ENCODE assay signal across 11 cellular contexts in the genomic region with DNA sequence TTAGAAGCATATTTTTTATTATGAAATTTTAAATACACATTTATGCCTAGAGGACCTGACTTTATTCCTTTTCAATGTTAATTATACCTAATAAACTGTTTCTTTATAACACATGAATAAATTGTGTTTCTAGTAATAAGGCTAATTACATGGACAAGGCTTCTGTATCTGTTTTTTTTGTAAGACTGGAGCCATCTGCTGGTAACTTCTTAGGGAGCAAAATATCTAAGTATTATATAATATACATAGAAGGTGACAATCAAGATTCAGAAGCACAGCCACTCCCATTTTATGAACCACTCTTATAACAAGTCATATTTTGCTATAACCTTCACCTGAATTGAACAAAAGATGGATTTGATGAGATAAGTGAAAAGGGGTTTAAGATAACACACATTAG.
DNase-seq lines count a peak whose midpoint lies in the region; ATAC-seq, FAIRE-seq and TF ChIP-seq lines count a peak whose summit lies in the region.
"Had no signal": no experiment of that assay in that cellular context is flagged by ENCODE, and none has a peak within 500 bp of the region (broad histone marks: within the 10 kb centered on the region; RNA-seq: fewer than 3 reads in every experiment).

No MANE protein-coding gene starts in this region.

- no peak for FAIRE-seq in urothelium cell line (lab: Jason Lieb, UNC)

- in situ Hi-C loops in mammary epithelial cell (cut with MboI; ENCODE audit: low sequenced_read_pairs in 2 of 2), result no loop called here

- BruUV-seq in mammary epithelial cell (replicated peaks; lab: Mats Ljungman, UMichigan), result no TSS peak

- no peaks in the 10 kb centered on the region for H4K20me1 ChIP-seq in mammary epithelial cell (ENCODE audit: insufficient read depth, low read length)

- H3K4me1 ChIP-seq in left ventricle myocardium inferior (no peaks in the 10 kb centered on the region), right cardiac atrium (ENCODE audit: control insufficient read depth, insufficient read depth, low read length) (no peaks in the 10 kb centered on the region), mammary epithelial cell (ENCODE audit: insufficient read depth, low read length) (peaks cover 8% of the 10 kb centered on the region)

- H3K27me3 Mint-ChIP-seq in activated T-helper 17 cell treated with anti-CD3 and anti-CD28 coated beads, Interleukin-2, amount 50 U/mL, for 72 hours, result peaks cover 30% of the 10 kb centered on the region

- H3K27ac ChIP-seq in left ventricle myocardium inferior (replicated peaks), result no peak overlapping the region
- H3K27ac ChIP-seq in right cardiac atrium (ENCODE audit: low read length), result no peak overlapping the region
- no peak overlapping the region for H3K27ac ChIP-seq in mammary epithelial cell (ENCODE audit: insufficient read depth, low read depth, low read length)

- H3K4me3 ChIP-seq in left ventricle myocardium inferior (no peak overlapping the region), right cardiac atrium (ENCODE audit: low read length) (no peak overlapping the region), mammary epithelial cell (replicated peaks in 1 of 3; ENCODE audit: insufficient read depth in 1 of 3, low read depth in 2 of 3, low read length in 3 of 3) (no peak overlapping the region)
- H3K4me3 ChIP-seq: MG63, mucosa of descending colon had no signal

- no peaks in the 10 kb centered on the region for H3K36me3 ChIP-seq in left ventricle myocardium inferior
- no peaks in the 10 kb centered on the region for H3K36me3 ChIP-seq in mammary epithelial cell (ENCODE audit: insufficient read depth, low read length)
- H3K36me3 ChIP-seq: MG63 had no signal

- no peaks in the 10 kb centered on the region for H3K79me2 ChIP-seq in mammary epithelial cell (ENCODE audit: insufficient read depth, low read length)

- H3K4me1 Mint-ChIP-seq in activated T-helper 17 cell treated with anti-CD3 and anti-CD28 coated beads, Interleukin-2, amount 50 U/mL, for 72 hours, result no peaks in the 10 kb centered on the region

- H3K4me3 Mint-ChIP-seq in activated T-helper 17 cell treated with anti-CD3 and anti-CD28 coated beads, Interleukin-2, amount 50 U/mL, for 72 hours, result no peak overlapping the region

- H3K27me3 ChIP-seq in left ventricle myocardium inferior (ENCODE audit: low read depth), result peaks cover 75% of the 10 kb centered on the region
- H3K27me3 ChIP-seq in right cardiac atrium (ENCODE audit: control insufficient read depth, insufficient read depth), result peaks cover 2% of the 10 kb centered on the region
- H3K27me3 ChIP-seq in mammary epithelial cell (ENCODE audit: insufficient read depth, low read length), result no peaks in the 10 kb centered on the region

- no peak overlapping the region for H3K27ac Mint-ChIP-seq in activated T-helper 17 cell treated with anti-CD3 and anti-CD28 coated beads, Interleukin-2, amount 50 U/mL, for 72 hours

- no peak overlapping the region for H3K9ac ChIP-seq in mammary epithelial cell (ENCODE audit: insufficient read depth, low read length)

- intact Hi-C loops in left ventricle myocardium inferior (cut with micrococcal nuclease), result no loop called here
- intact Hi-C loops in right cardiac atrium (cut with DNase I), result no loop called here
- intact Hi-C loops in mammary epithelial cell (cut with micrococcal nuclease), result loop anchor here (1.0 to 10.0 kb wide), 2 partner anchors 24 to 839 kb away; no protein-coding TSS in a partner anchor

- H3K9me3 ChIP-seq in left ventricle myocardium inferior (replicated peaks) (peaks cover 9% of the 10 kb centered on the region), right cardiac atrium (ENCODE audit: control insufficient read depth, low read length) (no peaks in the 10 kb centered on the region), mammary epithelial cell (replicated peaks; ENCODE audit: insufficient read depth, low read length) (no peaks in the 10 kb centered on the region)
- H3K9me3 ChIP-seq: MG63, mucosa of descending colon had no signal

- H3K4me2 ChIP-seq in mammary epithelial cell (ENCODE audit: insufficient read depth, low read depth, low read length), result no peak overlapping the region

- CTCF ChIA-PET in mammary epithelial cell (lab: Charles Lee; ENCODE audit: low non-redundant PET), result no interaction called here

- H3K36me3 Mint-ChIP-seq in activated T-helper 17 cell treated with anti-CD3 and anti-CD28 coated beads, Interleukin-2, amount 50 U/mL, for 72 hours (ENCODE audit: low read depth), result no peaks in the 10 kb centered on the region

- ATAC-seq in right cardiac atrium (no peak), GM21528 (IDR thresholded peaks at IDR 0.05; ENCODE audit: low FRiP score, unreplicated experiment) (no peak), GM21390 (IDR thresholded peaks at IDR 0.05; ENCODE audit: unreplicated experiment) (no peak)
- no peak for ATAC-seq in activated T-helper 17 cell treated with anti-CD3 and anti-CD28 coated beads, Interleukin-2, amount 50 U/mL, for 72 hours (replicated peaks)
- ATAC-seq: mucosa of descending colon had no signal

- dilution Hi-C loops in mammary epithelial cell (cut with HindIII; ENCODE audit: low sequenced_read_pairs), result no loop called here

- TF ChIP-seq CTCF in left ventricle myocardium inferior (IDR thresholded peaks at IDR 0.05; ENCODE audit: borderline replicate concordance) (peak; percentile 17), mammary epithelial cell (conservative IDR thresholded peaks at IDR 0.05 in 1 of 2, IDR thresholded peaks at IDR 0.05 in 1 of 2; ENCODE audit: extremely low read depth in 1 of 2, insufficient read depth in 1 of 2, low read depth in 1 of 2, low read length in 2 of 2) (peak; percentile 12 to 43)

- no peak for DNase-seq in left ventricle myocardium inferior
- DNase-seq in right cardiac atrium, result no peak
- DNase-seq in NCI-H2171 (lab: John Stamatoyannopoulos, UW), result peak; percentile 1
- no peak for DNase-seq in mammary epithelial cell
- DNase-seq in urothelium cell line (ENCODE audit: low spot score), result peak; percentile 14
- DNase-seq: activated CD4-positive, alpha-beta T cell treated with anti-CD3 and anti-CD28 coated beads, Interleukin-2, amount 50 U/mL, for 48 hours; MG63; mucosa of descending colon had no signal

- no peaks in the 10 kb centered on the region for H3K9me3 Mint-ChIP-seq in activated T-helper 17 cell treated with anti-CD3 and anti-CD28 coated beads, Interleukin-2, amount 50 U/mL, for 72 hours

- H2AFZ ChIP-seq in mammary epithelial cell (ENCODE audit: low read depth, low read length), result no peak overlapping the region

Comparison
In these comparisons a context has a peak if more than half of its experiments do, and no peak if none do; other contexts are left out.
1. DNase-seq: peak in NCI-H2171 (single experiment) and urothelium cell line (single experiment); none in left ventricle myocardium inferior (single experiment), right cardiac atrium (0 of 3) and mammary epithelial cell (single experiment).